In genomic region chr2:17517481-17518211, GRCh38 we compare ENCODE assay signal across 8 cellular contexts. TPM values are rescaled to one million over a fixed set of nuclear protein-coding genes. Genes with fewer than 3 reads are reported as not detected.
DNase-seq lines count a peak whose midpoint lies in the region; ATAC-seq and TF ChIP-seq lines count a peak whose summit lies in the region.

No MANE protein-coding gene starts in this region.

- peak overlapping the region; percentile 83 for H3K27ac ChIP-seq in SK-N-MC

- no peaks in the 10 kb centered on the region for H3K36me3 Mint-ChIP-seq in type B pancreatic cell

- peak; percentile 29 for ATAC-seq in HG02610 (IDR thresholded peaks at IDR 0.05; ENCODE audit: unreplicated experiment)

- no peaks in the 10 kb centered on the region for H3K9me3 ChIP-seq in SK-N-MC (ENCODE audit: low read depth, low read length)

- H3K9me3 Mint-ChIP-seq in type B pancreatic cell: no peaks in the 10 kb centered on the region

- H3K4me3 Mint-ChIP-seq in type B pancreatic cell: peak overlapping the region; percentile 86

- H3K4me3 ChIP-seq in GM12875 (ENCODE audit: low read depth, low read length): peak overlapping the region; percentile 48
- H3K4me3 ChIP-seq in SK-N-MC: peak overlapping the region; percentile 80

- TF ChIP-seq CTCF in GM12875 (IDR thresholded peaks at IDR 0.05; ENCODE audit: borderline replicate concordance, insufficient read depth, low read depth, low read length): no peak
- TF ChIP-seq CTCF in type B pancreatic cell (conservative IDR thresholded peaks at IDR 0.05): no peak

- H3K27ac Mint-ChIP-seq in type B pancreatic cell: peak overlapping the region; percentile 40

- DNase-seq in SK-N-MC (ENCODE audit: low read depth, low spot score): no peak
- DNase-seq in iPS-NIHi11 (ENCODE audit: low spot score): peak; percentile 12
- no peak for DNase-seq in type B pancreatic cell (ENCODE audit: extremely low spot score, unreplicated experiment)
- no peak for DNase-seq in COR-L47 (lab: John Stamatoyannopoulos, UW)
- DNase-seq in pons (ENCODE audit: low spot score): no peak
- no peak for DNase-seq in NCI-H526 treated with DMSO at 0.1 percent for 48 hours (lab: John Stamatoyannopoulos, UW)

- H3K36me3 ChIP-seq in SK-N-MC (ENCODE audit: insufficient read depth, low read length): no peaks in the 10 kb centered on the region

- H3K9ac ChIP-seq in SK-N-MC (ENCODE audit: insufficient read length): peak overlapping the region; percentile 81

- H3K27me3 Mint-ChIP-seq in type B pancreatic cell: peaks cover 22% of the 10 kb centered on the region

- H3K4me1 Mint-ChIP-seq in type B pancreatic cell (ENCODE audit: unreplicated experiment): peaks cover 6% of the 10 kb centered on the region

RNA-seq across cellular contexts. Expression of gene RAD51AP2, which starts 0.6 kb away (rescaled TPM):
- 0.12 TPM in 2 replicates for total RNA-seq in type B pancreatic cell (ENCODE audit: low replicate concordance)

RNA-seq across cellular contexts. Expression of gene VSNL1, which starts 22.9 kb away (rescaled TPM):
- 4.1 and 4.6 TPM in 2 replicates for total RNA-seq in type B pancreatic cell (ENCODE audit: low replicate concordance)
